ENCODE assay signal across 4 cellular contexts in the genomic region with DNA sequence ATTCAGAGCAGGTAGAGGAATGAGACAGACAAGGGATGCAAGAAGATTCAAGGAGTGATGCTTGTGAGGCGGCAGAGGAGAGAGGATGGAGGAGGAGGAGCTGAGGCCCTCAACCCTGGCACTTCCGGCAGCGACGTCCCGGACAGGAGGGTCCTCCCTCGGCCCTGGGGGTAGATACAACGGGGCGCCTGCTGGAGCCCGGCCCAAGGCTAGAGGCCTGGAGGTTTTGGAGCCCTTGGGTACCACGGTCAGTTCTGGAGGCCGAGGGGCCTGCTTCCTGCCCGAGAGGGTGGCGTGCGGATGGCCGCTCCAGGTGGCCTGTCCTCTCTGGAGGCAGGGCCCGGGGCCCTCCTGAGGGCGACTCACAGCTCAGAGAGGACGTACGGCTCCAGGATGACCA. TPM values are rescaled to one million over a fixed set of nuclear protein-coding genes. Genes with fewer than 3 reads are reported as not detected.
"Had no signal": no experiment of that assay in that cellular context is flagged by ENCODE, and none has a peak within 500 bp of the region (broad histone marks: within the 10 kb centered on the region; RNA-seq: fewer than 3 reads in every experiment).

No MANE protein-coding gene starts in this region.

- ATAC-seq: GM12878 had no signal

- DNase-seq: GDM1, GF-D8 had no signal

RNA-seq across cellular contexts. Expression of gene SRPK3, which starts 27.1 kb away (rescaled TPM):
- total RNA-seq: G401, GM12878 had no signal
